6 cellular contexts compared by ENCODE assay signal in the genomic region with DNA sequence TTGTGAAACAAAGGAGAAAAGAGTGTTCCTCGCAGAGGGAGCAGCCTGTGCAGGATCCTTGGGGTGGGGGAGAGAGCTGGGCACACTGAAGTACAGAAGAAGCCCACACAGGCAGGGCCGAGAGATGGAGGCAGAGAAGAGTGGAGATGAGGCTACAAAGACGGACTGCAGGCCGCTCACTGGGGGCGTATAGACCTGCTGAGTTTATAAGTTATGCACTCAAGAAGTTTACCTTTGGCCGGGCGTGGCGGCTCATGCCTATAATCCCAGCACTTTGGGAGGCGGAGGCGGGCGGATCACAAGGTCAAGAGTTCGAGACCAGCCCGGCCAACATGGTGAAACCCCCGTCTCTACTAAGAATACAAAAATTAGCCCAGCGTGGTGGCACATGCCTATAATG. TPM values are rescaled to one million over a fixed set of nuclear protein-coding genes. Genes with fewer than 3 reads are reported as not detected.
"Had no signal": no experiment of that assay in that cellular context is flagged by ENCODE, and none has a peak within 500 bp of the region (broad histone marks: within the 10 kb centered on the region; RNA-seq: fewer than 3 reads in every experiment).

No MANE protein-coding gene starts in this region.

RNA-seq across cellular contexts. Expression of a gene that starts 7.6 kb away (rescaled TPM):
- total RNA-seq: activated CD4-positive, alpha-beta T cell treated with anti-CD3 and anti-CD28 coated beads, Interleukin-2, amount 10 ng/mL, durations not matched to agents 24 days and 14 days; activated CD8-positive, alpha-beta T cell treated with anti-CD3 and anti-CD28 coated beads, Interleukin-2, amount 10 ng/mL, durations not matched to agents 7 days and 5 days; frontal cortex; natural killer cell; temporal lobe; urinary bladder had no signal

RNA-seq across cellular contexts. Expression of a gene that starts 16.2 kb away (rescaled TPM):
- total RNA-seq: activated CD4-positive, alpha-beta T cell treated with anti-CD3 and anti-CD28 coated beads, Interleukin-2, amount 10 ng/mL, durations not matched to agents 24 days and 14 days; activated CD8-positive, alpha-beta T cell treated with anti-CD3 and anti-CD28 coated beads, Interleukin-2, amount 10 ng/mL, durations not matched to agents 7 days and 5 days; natural killer cell had no signal
